In the genomic region with DNA sequence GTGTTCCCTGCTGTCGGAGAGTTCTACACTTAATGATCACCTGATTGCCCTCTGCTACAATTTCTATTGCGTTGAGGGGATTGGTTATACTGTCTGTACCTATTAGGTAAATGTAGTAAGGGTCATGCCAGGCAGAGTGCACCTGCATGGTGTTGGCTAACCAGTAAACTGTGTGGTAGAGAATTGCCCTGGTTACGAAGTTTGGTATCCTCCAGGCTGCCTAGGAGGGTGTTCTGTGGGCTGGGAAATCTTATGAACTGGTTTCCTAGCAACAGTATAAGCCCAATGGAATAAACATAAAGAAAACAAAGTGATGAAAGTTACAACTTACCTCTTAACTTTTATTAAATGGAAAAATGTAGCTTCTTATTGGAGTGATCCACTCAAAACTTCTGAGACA, we compare ENCODE assay signal across 8 cellular contexts. TPM values are rescaled to one million over a fixed set of nuclear protein-coding genes. Genes with fewer than 3 reads are reported as not detected.
DNase-seq lines count a peak whose midpoint lies in the region; ATAC-seq lines count a peak whose summit lies in the region.

No MANE protein-coding gene starts in this region.

- CTCF ChIA-PET in activated naive CD4-positive, alpha-beta T cell treated with anti-CD3 and anti-CD28 coated beads, Interleukin-2, amount 10 ng/mL, durations not matched to agents 7 days and 5 days (lab: Charles Lee) = interaction anchor here (1.7 kb wide), 1 partner anchor 58 kb away, joined by 7 read pairs; no protein-coding TSS in a partner anchor

- H3K27ac ChIP-seq in HUES64 (ENCODE audit: low read depth, low read length) = no peak overlapping the region

- H3K4me1 ChIP-seq in HUES64 (ENCODE audit: insufficient read depth, low read length) = peaks cover 5% of the 10 kb centered on the region; the same call in 1 of the 2 replicates

- WGBS in HUES64 = 74% methylated on average over 3 of the region's 3 CpGs

- H3K9ac ChIP-seq in HUES64 (ENCODE audit: low read depth, low read length) = peak overlapping the region; percentile 88

- H3K4me3 ChIP-seq in HUES64 (ENCODE audit: low read length) = peak overlapping the region; percentile 98

- H3K36me3 Mint-ChIP-seq in activated naive CD4-positive, alpha-beta T cell treated with anti-CD3 and anti-CD28 coated beads, Interleukin-2, amount 10 ng/mL, durations not matched to agents 7 days and 5 days = peaks cover 38% of the 10 kb centered on the region
- H3K36me3 Mint-ChIP-seq in stimulated activated naive B cell treated with anti-CD40 and anti-IgM and Interleukin-4, amounts not matched to agents 10 μg/mL and 1 μg/mL and 100 μg/mL, for 72 hours = peaks cover 14 to 30% of the 10 kb centered on the region in 2 donors

- peak overlapping the region; percentile 99 for H3K27ac Mint-ChIP-seq in activated naive CD4-positive, alpha-beta T cell treated with anti-CD3 and anti-CD28 coated beads, Interleukin-2, amount 10 ng/mL, durations not matched to agents 7 days and 5 days
- peak overlapping the region; percentile 100 for H3K27ac Mint-ChIP-seq in stimulated activated naive B cell treated with anti-CD40 and anti-IgM and Interleukin-4, amounts not matched to agents 10 μg/mL and 1 μg/mL and 100 μg/mL, for 72 hours

- H3K27me3 ChIP-seq in HUES64 (ENCODE audit: insufficient read depth, low read length) = no peaks in the 10 kb centered on the region

- no peaks in the 10 kb centered on the region for H3K27me3 Mint-ChIP-seq in activated naive CD4-positive, alpha-beta T cell treated with anti-CD3 and anti-CD28 coated beads, Interleukin-2, amount 10 ng/mL, durations not matched to agents 7 days and 5 days
- no peaks in the 10 kb centered on the region for H3K27me3 Mint-ChIP-seq in stimulated activated naive B cell treated with anti-CD40 and anti-IgM and Interleukin-4, amounts not matched to agents 10 μg/mL and 1 μg/mL and 100 μg/mL, for 72 hours

- no peak for ATAC-seq in stimulated activated naive B cell treated with anti-CD40 and anti-IgM and Interleukin-4, amounts not matched to agents 10 μg/mL and 1 μg/mL and 100 μg/mL, for 72 hours (replicated peaks)

- H3K36me3 ChIP-seq in HUES64 (ENCODE audit: insufficient read depth, low read length) = no peaks in the 10 kb centered on the region

- peak overlapping the region; percentile 95 for H3K4me3 Mint-ChIP-seq in activated naive CD4-positive, alpha-beta T cell treated with anti-CD3 and anti-CD28 coated beads, Interleukin-2, amount 10 ng/mL, durations not matched to agents 7 days and 5 days
- H3K4me3 Mint-ChIP-seq in stimulated activated naive B cell treated with anti-CD40 and anti-IgM and Interleukin-4, amounts not matched to agents 10 μg/mL and 1 μg/mL and 100 μg/mL, for 72 hours = peak overlapping the region; percentile 99

- peak; percentile 24 to 31 for DNase-seq in AML-193 (lab: John Stamatoyannopoulos, UW)
- no peak for DNase-seq in activated naive CD4-positive, alpha-beta T cell treated with anti-CD3 and anti-CD28 coated beads, Interleukin-2, amount 10 ng/mL, durations not matched to agents 7 days and 5 days
- DNase-seq in hepatic stellate cell (ENCODE audit: low spot score) = peak; percentile 24
- no peak for DNase-seq in stimulated activated naive B cell treated with anti-CD40 and anti-IgM and Interleukin-4, amounts not matched to agents 10 μg/mL and 1 μg/mL and 100 μg/mL, for 72 hours
- DNase-seq in Kasumi-1 (lab: John Stamatoyannopoulos, UW) = no peak
- no peak for DNase-seq in occipital lobe (lab: John Stamatoyannopoulos, UW)
- no peak for DNase-seq in SHP77 (lab: John Stamatoyannopoulos, UW)

- no peaks in the 10 kb centered on the region for H3K9me3 ChIP-seq in HUES64 (ENCODE audit: insufficient read depth, low read depth, low read length)

- H3K4me1 Mint-ChIP-seq in activated naive CD4-positive, alpha-beta T cell treated with anti-CD3 and anti-CD28 coated beads, Interleukin-2, amount 10 ng/mL, durations not matched to agents 7 days and 5 days = peaks cover 40% of the 10 kb centered on the region
- peaks cover 27 to 44% of the 10 kb centered on the region in 2 donors for H3K4me1 Mint-ChIP-seq in stimulated activated naive B cell treated with anti-CD40 and anti-IgM and Interleukin-4, amounts not matched to agents 10 μg/mL and 1 μg/mL and 100 μg/mL, for 72 hours

- peaks cover 17% of the 10 kb centered on the region for H3K9me3 Mint-ChIP-seq in activated naive CD4-positive, alpha-beta T cell treated with anti-CD3 and anti-CD28 coated beads, Interleukin-2, amount 10 ng/mL, durations not matched to agents 7 days and 5 days
- H3K9me3 Mint-ChIP-seq in stimulated activated naive B cell treated with anti-CD40 and anti-IgM and Interleukin-4, amounts not matched to agents 10 μg/mL and 1 μg/mL and 100 μg/mL, for 72 hours = peaks cover 4 to 6% of the 10 kb centered on the region in 2 donors

RNA-seq across cellular contexts. Expression of a gene that starts 1.4 kb away (rescaled TPM):
- 14.5 TPM for polyA plus RNA-seq in HUES64 (2013, experiment 1 of 2)
- 18.5 TPM for polyA plus RNA-seq in HUES64 (2013, experiment 2 of 2)
- 160 TPM for total RNA-seq in occipital lobe

Comparison
In these comparisons a context has a peak if more than half of its experiments do, and no peak if none do; other contexts are left out.
1. DNase-seq: peak in AML-193 (2 of 2) and hepatic stellate cell (single experiment); none in activated naive CD4-positive, alpha-beta T cell treated with anti-CD3 and anti-CD28 coated beads, Interleukin-2, amount 10 ng/mL, durations not matched to agents 7 days and 5 days (single experiment), stimulated activated naive B cell treated with anti-CD40 and anti-IgM and Interleukin-4, amounts not matched to agents 10 μg/mL and 1 μg/mL and 100 μg/mL, for 72 hours (single experiment), Kasumi-1 (0 of 2), occipital lobe (single experiment) and SHP77 (0 of 2).